Comparison of ENCODE assay signal across 15 cellular contexts in genomic region chr6:85691478-85691877, GRCh38. TPM values are rescaled to one million over a fixed set of nuclear protein-coding genes. Genes with fewer than 3 reads are reported as not detected.
DNase-seq lines count a peak whose midpoint lies in the region; ATAC-seq and TF ChIP-seq lines count a peak whose summit lies in the region.
"Had no signal": no experiment of that assay in that cellular context is flagged by ENCODE, and none has a peak within 500 bp of the region (broad histone marks: within the 10 kb centered on the region; RNA-seq: fewer than 3 reads in every experiment).

No MANE protein-coding gene starts in this region.

- H3K4me1 Mint-ChIP-seq in activated T-cell treated with anti-CD3 and anti-CD28 coated beads, Interleukin-2, amount 50 U/mL, for 4 hours (ENCODE audit: low read depth): no peaks in the 10 kb centered on the region
- no peaks in the 10 kb centered on the region for H3K4me1 Mint-ChIP-seq in activated naive CD8-positive, alpha-beta T cell treated with anti-CD3 and anti-CD28 coated beads, Interleukin-2, amount 50 U/mL, for 24 hours
- no peaks in the 10 kb centered on the region for H3K4me1 Mint-ChIP-seq in activated naive CD8-positive, alpha-beta T cell treated with anti-CD3 and anti-CD28 coated beads for 36 hours
- H3K4me1 Mint-ChIP-seq: B cell had no signal

- H3K9me3 Mint-ChIP-seq in activated T-cell treated with anti-CD3 and anti-CD28 coated beads, Interleukin-2, amount 50 U/mL, for 4 hours: no peaks in the 10 kb centered on the region
- no peaks in the 10 kb centered on the region for H3K9me3 Mint-ChIP-seq in activated naive CD8-positive, alpha-beta T cell treated with anti-CD3 and anti-CD28 coated beads, Interleukin-2, amount 50 U/mL, for 24 hours
- H3K9me3 Mint-ChIP-seq in activated naive CD8-positive, alpha-beta T cell treated with anti-CD3 and anti-CD28 coated beads for 36 hours: peaks cover 2% of the 10 kb centered on the region

- TF ChIP-seq CTCF in epithelial cell of esophagus (IDR thresholded peaks at IDR 0.05; ENCODE audit: insufficient read depth, low read depth, low read length, missing control alignments): no peak

- peak; percentile 38 to 40 for ATAC-seq in activated T-cell treated with anti-CD3 and anti-CD28 coated beads, Interleukin-2, amount 50 U/mL, for 4 hours
- ATAC-seq in activated naive CD8-positive, alpha-beta T cell treated with anti-CD3 and anti-CD28 coated beads, Interleukin-2, amount 50 U/mL, for 24 hours: peak; percentile 52
- no peak for ATAC-seq in GM21737 (IDR thresholded peaks at IDR 0.05; ENCODE audit: unreplicated experiment)
- ATAC-seq: CD8-positive, alpha-beta T cell; HCT116 had no signal

- no peak overlapping the region for H3K4me3 Mint-ChIP-seq in activated T-cell treated with anti-CD3 and anti-CD28 coated beads, Interleukin-2, amount 50 U/mL, for 4 hours
- no peak overlapping the region for H3K4me3 Mint-ChIP-seq in activated naive CD8-positive, alpha-beta T cell treated with anti-CD3 and anti-CD28 coated beads, Interleukin-2, amount 50 U/mL, for 24 hours
- H3K4me3 Mint-ChIP-seq in activated naive CD8-positive, alpha-beta T cell treated with anti-CD3 and anti-CD28 coated beads for 36 hours: no peak overlapping the region
- H3K4me3 Mint-ChIP-seq: B cell; CD8-positive, alpha-beta T cell had no signal

- H3K36me3 Mint-ChIP-seq in activated T-cell treated with anti-CD3 and anti-CD28 coated beads, Interleukin-2, amount 50 U/mL, for 4 hours (ENCODE audit: insufficient read depth): no peaks in the 10 kb centered on the region
- H3K36me3 Mint-ChIP-seq in activated naive CD8-positive, alpha-beta T cell treated with anti-CD3 and anti-CD28 coated beads, Interleukin-2, amount 50 U/mL, for 24 hours (ENCODE audit: low read depth): no peaks in the 10 kb centered on the region
- no peaks in the 10 kb centered on the region for H3K36me3 Mint-ChIP-seq in activated naive CD8-positive, alpha-beta T cell treated with anti-CD3 and anti-CD28 coated beads for 36 hours
- H3K36me3 Mint-ChIP-seq: CD8-positive, alpha-beta T cell had no signal

- no peak for DNase-seq in activated T-cell treated with anti-CD3 and anti-CD28 coated beads, Interleukin-2, amount 50 U/mL, for 4 hours
- DNase-seq in activated T-cell treated with anti-CD3 and anti-CD28 coated beads, Interleukin-2, amount 50 U/mL, for 48 hours: no peak
- DNase-seq in activated naive CD8-positive, alpha-beta T cell treated with anti-CD3 and anti-CD28 coated beads, Interleukin-2, amount 50 U/mL, for 24 hours: no peak
- no peak for DNase-seq in activated naive CD8-positive, alpha-beta T cell treated with anti-CD3 and anti-CD28 coated beads for 36 hours
- DNase-seq in epithelial cell of esophagus (ENCODE audit: low read depth): peak; percentile 15
- DNase-seq: Calu3; CD8-positive, alpha-beta T cell; DMS79 treated with DMSO at 0.1 percent for 48 hours; GF-D8; GOT3; H7 had no signal

- H3K27me3 Mint-ChIP-seq in activated T-cell treated with anti-CD3 and anti-CD28 coated beads, Interleukin-2, amount 50 U/mL, for 4 hours (ENCODE audit: low read depth): no peaks in the 10 kb centered on the region
- no peaks in the 10 kb centered on the region for H3K27me3 Mint-ChIP-seq in activated naive CD8-positive, alpha-beta T cell treated with anti-CD3 and anti-CD28 coated beads, Interleukin-2, amount 50 U/mL, for 24 hours
- no peaks in the 10 kb centered on the region for H3K27me3 Mint-ChIP-seq in activated naive CD8-positive, alpha-beta T cell treated with anti-CD3 and anti-CD28 coated beads for 36 hours
- H3K27me3 Mint-ChIP-seq: B cell had no signal

- H3K27ac Mint-ChIP-seq in activated naive CD8-positive, alpha-beta T cell treated with anti-CD3 and anti-CD28 coated beads, Interleukin-2, amount 50 U/mL, for 24 hours: no peak overlapping the region
- H3K27ac Mint-ChIP-seq in activated naive CD8-positive, alpha-beta T cell treated with anti-CD3 and anti-CD28 coated beads for 36 hours: no peak overlapping the region
- H3K27ac Mint-ChIP-seq: B cell; CD8-positive, alpha-beta T cell had no signal

- H3K4me3 ChIP-seq in epithelial cell of esophagus (ENCODE audit: low read length): no peak overlapping the region
- H3K4me3 ChIP-seq: BLaER1 treated with 17β-estradiol and CSF1 and Interleukin-3, amounts not matched to agents 10 nM and 100 nM had no signal

RNA-seq across cellular contexts. Expression of gene SYNCRIP, which starts 48.8 kb away (rescaled TPM):
- 100 to 1,000 TPM; 248 to 285 (median 283) TPM for total RNA-seq in activated T-cell treated with anti-CD3 and anti-CD28 coated beads, Interleukin-2, amount 50 U/mL, for 4 hours
- 100 to 1,000 TPM; 271 to 278 TPM for total RNA-seq in activated naive CD8-positive, alpha-beta T cell treated with anti-CD3 and anti-CD28 coated beads for 36 hours
